ENCODE assay signal across 10 cellular contexts in genomic region chr19:49872245-49873148, GRCh38. TPM values are rescaled to one million over a fixed set of nuclear protein-coding genes. Genes with fewer than 3 reads are reported as not detected.
DNase-seq lines count a peak whose midpoint lies in the region; ATAC-seq and TF ChIP-seq lines count a peak whose summit lies in the region.
"Had no signal": no experiment of that assay in that cellular context is flagged by ENCODE, and none has a peak within 500 bp of the region (broad histone marks: within the 10 kb centered on the region; RNA-seq: fewer than 3 reads in every experiment).

No MANE protein-coding gene starts in this region.

- no peaks in the 10 kb centered on the region for H3K27me3 ChIP-seq in CD4-positive, alpha-beta T cell (ENCODE audit: control insufficient read depth, insufficient read depth, low read length)
- no peaks in the 10 kb centered on the region for H3K27me3 ChIP-seq in Panc1 (ENCODE audit: control insufficient read depth, insufficient read depth, low read length)

- DNase-seq in CD4-positive, alpha-beta T cell: no peak
- DNase-seq in Panc1 (ENCODE audit: low read depth, low spot score) (no peak), natural killer cell (no peak), NCI-H1092 treated with DMSO at 0.1 percent for 48 hours (lab: John Stamatoyannopoulos, UW) (no peak)
- DNase-seq: activated B cell treated with CpG ODN at 0.5 μM for 24 hours; anterior cingulate cortex; NK-92 treated with Interleukin-12 subunit alpha and Interleukin-12 subunit beta, amount 100 ng/mL, for 24 hours; small intestine had no signal

- no TSS peak for BruUV-seq in Panc1 (replicated peaks; lab: Mats Ljungman, UMichigan)

- peaks cover 3% of the 10 kb centered on the region for H3K36me3 Mint-ChIP-seq in CD4-positive, alpha-beta T cell (ENCODE audit: low read depth)
- H3K36me3 Mint-ChIP-seq in natural killer cell: no peaks in the 10 kb centered on the region

- no peaks in the 10 kb centered on the region for H3K9me3 Mint-ChIP-seq in CD4-positive, alpha-beta T cell
- H3K9me3 Mint-ChIP-seq in natural killer cell: no peaks in the 10 kb centered on the region
- H3K9me3 Mint-ChIP-seq: activated B cell treated with CpG ODN at 0.5 μM for 24 hours had no signal

- H3K27me3 Mint-ChIP-seq in CD4-positive, alpha-beta T cell: no peaks in the 10 kb centered on the region
- no peaks in the 10 kb centered on the region for H3K27me3 Mint-ChIP-seq in natural killer cell (ENCODE audit: low read depth in 2 of 2)
- H3K27me3 Mint-ChIP-seq: activated B cell treated with CpG ODN at 0.5 μM for 24 hours had no signal

- intact Hi-C loops in CD4-positive, alpha-beta T cell (cut with DNase I, micrococcal nuclease): loop anchor here in 1 of 2 experiments (10.0 kb wide), 1 partner anchor 1238 kb away; the partner anchor contains the start of gene DBP
- intact Hi-C loops in Panc1 (cut with micrococcal nuclease; ENCODE audit: unreplicated experiment) (no loop called here), natural killer cell (cut with micrococcal nuclease) (no loop called here)

- H3K4me3 ChIP-seq in Panc1 (ENCODE audit: low read depth in 2 of 2, low read length in 2 of 2): no peak overlapping the region

- H3K9me3 ChIP-seq in CD4-positive, alpha-beta T cell (ENCODE audit: control insufficient read depth, low read length): no peaks in the 10 kb centered on the region
- no peaks in the 10 kb centered on the region for H3K9me3 ChIP-seq in Panc1 (ENCODE audit: control insufficient read depth, insufficient read depth, low read depth, low read length)

- H3K36me3 ChIP-seq in Panc1 (ENCODE audit: control insufficient read depth, insufficient read depth, low read length): peaks cover 5% of the 10 kb centered on the region; the same call in 1 of the 2 replicates

- in situ Hi-C loops in Panc1 (cut with HindIII; ENCODE audit: low pct_unique_long_range_greater_than_20kb, low sequenced_read_pairs): no loop called here

- no peak for ATAC-seq in CD4-positive, alpha-beta T cell (ENCODE audit: poor library complexity)
- ATAC-seq in Panc1 (no peak), natural killer cell (no peak), GM19397 (IDR thresholded peaks at IDR 0.05; ENCODE audit: unreplicated experiment) (no peak)
- no peak for ATAC-seq in activated CD4-positive, CD25-positive, alpha-beta regulatory T cell treated with anti-CD3 and anti-CD28 coated beads, Interleukin-2, amount 50 U/mL, for 24 hours

- CTCF ChIA-PET in CD4-positive, alpha-beta T cell (lab: Charles Lee): no interaction called here
- CTCF ChIA-PET in Panc1 (lab: Charles Lee): no interaction called here

- peak overlapping the region; percentile 40 for H3K27ac Mint-ChIP-seq in CD4-positive, alpha-beta T cell
- peak overlapping the region in 1 of 2 donors; percentile 63 for H3K27ac Mint-ChIP-seq in natural killer cell
- H3K27ac Mint-ChIP-seq: activated B cell treated with CpG ODN at 0.5 μM for 24 hours had no signal

- POLR2A ChIA-PET in CD4-positive, alpha-beta T cell (lab: Charles Lee): no interaction called here
- POLR2A ChIA-PET in Panc1 (lab: Charles Lee): no interaction called here

- no peak for TF ChIP-seq CTCF in CD4-positive, alpha-beta T cell (IDR thresholded peaks at IDR 0.05)
- TF ChIP-seq CTCF in Panc1 (IDR thresholded peaks at IDR 0.05): no peak
- TF ChIP-seq CTCF in natural killer cell (IDR thresholded peaks at IDR 0.05): no peak

- peaks cover 25% of the 10 kb centered on the region for H3K4me1 ChIP-seq in Panc1 (ENCODE audit: control insufficient read depth, insufficient read depth, low read length)

- H3K4me1 Mint-ChIP-seq in CD4-positive, alpha-beta T cell (ENCODE audit: low read depth): peaks cover 21% of the 10 kb centered on the region
- H3K4me1 Mint-ChIP-seq in natural killer cell: peaks cover 14 to 23% of the 10 kb centered on the region in 2 donors

- H3K4me3 Mint-ChIP-seq in CD4-positive, alpha-beta T cell: peak overlapping the region; percentile 71
- peak overlapping the region; percentile 26 for H3K4me3 Mint-ChIP-seq in natural killer cell
- H3K4me3 Mint-ChIP-seq: activated B cell treated with CpG ODN at 0.5 μM for 24 hours had no signal

- no peak overlapping the region for H3K27ac ChIP-seq in CD4-positive, alpha-beta T cell (ENCODE audit: low read depth, low read length)
- H3K27ac ChIP-seq in Panc1 (ENCODE audit: low read length): peak overlapping the region; percentile 40

RNA-seq across cellular contexts. Expression of gene AKT1S1, which starts 4.7 kb away (rescaled TPM):
- total RNA-seq in CD4-positive, alpha-beta T cell: 10 to 100 TPM; 15.1 to 15.8 TPM
- 92.8 TPM for total RNA-seq in Panc1 (2021; ENCODE audit: unreplicated experiment)
- polyA plus RNA-seq in Panc1 (2012; ENCODE audit: insufficient read length): 112 TPM
- 10 to 100 TPM; 12.8 to 17.8 (median 16.1) TPM for total RNA-seq in natural killer cell

RNA-seq across cellular contexts. Expression of gene TBC1D17, which starts 5.0 kb away (rescaled TPM):
- total RNA-seq in CD4-positive, alpha-beta T cell: 10 to 100 TPM; 35.5 to 35.8 TPM
- total RNA-seq in Panc1 (2021; ENCODE audit: unreplicated experiment) (43.2 TPM), natural killer cell (10 to 100 TPM; 45.8 to 59.7 (median 54.4) TPM)
- polyA plus RNA-seq in Panc1 (2012; ENCODE audit: insufficient read length): 68.0 TPM

RNA-seq across cellular contexts. Expression of gene PNKP, which starts 5.1 kb away (rescaled TPM):
- total RNA-seq in CD4-positive, alpha-beta T cell: 10 to 100 TPM; 96.1 to 98.1 TPM
- 76.7 TPM for total RNA-seq in Panc1 (2021; ENCODE audit: unreplicated experiment)
- 59.6 TPM for polyA plus RNA-seq in Panc1 (2012; ENCODE audit: insufficient read length)
- 100 to 1,000 TPM; 228 to 253 (median 243) TPM for total RNA-seq in natural killer cell

RNA-seq across cellular contexts. Expression of gene PTOV1, which starts 21.5 kb away (rescaled TPM):
- total RNA-seq in CD4-positive, alpha-beta T cell: 100 to 1,000 TPM; 127 to 134 TPM
- total RNA-seq in Panc1 (2021; ENCODE audit: unreplicated experiment): 114 TPM
- 273 TPM for polyA plus RNA-seq in Panc1 (2012; ENCODE audit: insufficient read length)
- 100 to 1,000 TPM; 116 to 132 (median 128) TPM for total RNA-seq in natural killer cell

RNA-seq across cellular contexts. Expression of gene IL4I1, which starts 24.2 kb away (rescaled TPM):
- 1 to 10 TPM; 4.7 to 5.4 TPM for total RNA-seq in CD4-positive, alpha-beta T cell
- total RNA-seq in Panc1 (2021; ENCODE audit: unreplicated experiment) (1.5 TPM), natural killer cell (1 to 10 TPM; 3.0 to 3.8 (median 3.4) TPM)
- polyA plus RNA-seq in Panc1 (2012; ENCODE audit: insufficient read length): 2.1 TPM
